ENCODE assay signal across 1 cellular context in the genomic region with DNA sequence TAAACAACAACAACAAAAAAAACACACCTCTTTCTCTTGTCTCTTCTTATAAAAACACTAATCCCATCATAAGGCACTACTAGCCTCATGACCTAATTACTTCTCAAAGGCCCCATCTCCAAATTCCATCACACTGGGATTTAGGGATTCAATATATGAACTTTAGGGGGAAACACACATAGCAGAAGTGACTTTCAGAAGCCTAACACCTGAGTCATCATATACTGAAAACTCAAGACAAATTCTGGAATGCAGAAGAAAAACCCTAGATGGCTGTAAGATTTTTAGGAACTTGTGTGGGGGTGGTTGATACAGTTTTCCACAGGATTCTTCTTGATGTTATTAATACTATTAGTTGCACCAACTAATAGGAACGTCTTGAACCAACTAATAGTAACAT.
A peak's percentile ranks its signal among the peaks of the same experiment; 100 is the strongest.
TF ChIP-seq lines count a peak whose summit lies in the region.

No MANE protein-coding gene starts in this region.

TF ChIP-seq in HepG2, 621 proteins besides CTCF, POLR2A, EP300 and RAD21:
- TF ChIP-seq MAFF (IDR thresholded peaks at IDR 0.05; ENCODE audit: low read depth, low read length) (peak; percentile 30; the same call in 1 of the 2 replicates), MAFK (conservative IDR thresholded peaks at IDR 0.05 in 1 of 2, IDR thresholded peaks at IDR 0.05 in 1 of 2; ENCODE audit: low read length in 2 of 2) (peak; percentile 22 to 59; a peak in 2 of 4 replicates), ZBTB20 (CRISPR knock-in tag; IDR thresholded peaks at IDR 0.05; ENCODE audit: borderline replicate concordance, low read depth) (no peak)
